9 cellular contexts compared by ENCODE assay signal in genomic region chr7:133051066-133051465, GRCh38. TPM values are rescaled to one million over a fixed set of nuclear protein-coding genes. Genes with fewer than 3 reads are reported as not detected.
DNase-seq lines count a peak whose midpoint lies in the region; ATAC-seq and TF ChIP-seq lines count a peak whose summit lies in the region.
"Had no signal": no experiment of that assay in that cellular context is flagged by ENCODE, and none has a peak within 500 bp of the region (broad histone marks: within the 10 kb centered on the region; RNA-seq: fewer than 3 reads in every experiment).

No MANE protein-coding gene starts in this region.

- dilution Hi-C loops in mammary epithelial cell (cut with HindIII; ENCODE audit: low sequenced_read_pairs), result no loop called here

- H3K36me3 Mint-ChIP-seq in MCF 10A (ENCODE audit: insufficient read depth, unreplicated experiment), result no peaks in the 10 kb centered on the region

- H3K9me3 ChIP-seq in mammary epithelial cell (replicated peaks; ENCODE audit: insufficient read depth, low read length) (no peaks in the 10 kb centered on the region), aorta (ENCODE audit: control insufficient read depth, low read length) (no peaks in the 10 kb centered on the region), ascending aorta (no peaks in the 10 kb centered on the region), sigmoid colon (no peaks in the 10 kb centered on the region)

- no peak for TF ChIP-seq CTCF in MCF 10A (IDR thresholded peaks at IDR 0.05; ENCODE audit: unreplicated experiment)
- peak in 1 of 2 donors; percentile 28 for TF ChIP-seq CTCF in mammary epithelial cell (conservative IDR thresholded peaks at IDR 0.05 in 1 of 2, IDR thresholded peaks at IDR 0.05 in 1 of 2; ENCODE audit: extremely low read depth in 1 of 2, insufficient read depth in 1 of 2, low read depth in 1 of 2, low read length in 2 of 2)
- peak; percentile 16 for TF ChIP-seq CTCF in fibroblast of mammary gland (conservative IDR thresholded peaks at IDR 0.05; ENCODE audit: control insufficient read depth, insufficient read depth, low read depth, low read length)
- peak in 1 of 3 experiments; percentile 31 for TF ChIP-seq CTCF in ascending aorta (IDR thresholded peaks at IDR 0.05)
- no peak for TF ChIP-seq CTCF in sigmoid colon (IDR thresholded peaks at IDR 0.05)

- ATAC-seq in aorta (ENCODE audit: low FRiP score), result peak; percentile 27

- DNase-seq in MCF 10A (ENCODE audit: unreplicated experiment) (peak; percentile 4), mammary epithelial cell (no peak), NCI-H345 (lab: John Stamatoyannopoulos, UW) (peak; percentile 35), fibroblast of mammary gland (ENCODE audit: low read depth) (peak; percentile 31), aorta (no peak), NCI-H748 (lab: John Stamatoyannopoulos, UW; ENCODE audit: unreplicated experiment) (no peak), ascending aorta (ENCODE audit: low spot score in 2 of 2) (no peak), sigmoid colon (no peak)

- BruUV-seq in MCF 10A (replicated peaks; lab: Mats Ljungman, UMichigan) (no TSS peak), mammary epithelial cell (replicated peaks; lab: Mats Ljungman, UMichigan) (no TSS peak)

- H3K4me1 ChIP-seq in mammary epithelial cell (ENCODE audit: insufficient read depth, low read length) (peaks cover 35% of the 10 kb centered on the region), aorta (ENCODE audit: control insufficient read depth in 1 of 2, insufficient read depth in 2 of 2, low read length in 2 of 2) (peaks cover 0 to 19% of the 10 kb centered on the region in 2 donors), ascending aorta (peaks cover 3 to 29% of the 10 kb centered on the region in 2 donors), sigmoid colon (peaks cover 0 to 49% (median 36%) of the 10 kb centered on the region in 4 donors)

- H3K4me3 Mint-ChIP-seq in MCF 10A (ENCODE audit: unreplicated experiment), result no peak overlapping the region

- peak overlapping the region; percentile 90 for H3K27ac Mint-ChIP-seq in MCF 10A (ENCODE audit: low read depth, unreplicated experiment)

- no peaks in the 10 kb centered on the region for H3K27me3 Mint-ChIP-seq in MCF 10A (ENCODE audit: insufficient read depth, unreplicated experiment)

- peaks cover 3% of the 10 kb centered on the region for H4K20me1 ChIP-seq in mammary epithelial cell (ENCODE audit: insufficient read depth, low read length)

- H3K36me3 ChIP-seq in mammary epithelial cell (ENCODE audit: insufficient read depth, low read length) (no peaks in the 10 kb centered on the region), aorta (ENCODE audit: control insufficient read depth in 1 of 2, insufficient read depth in 2 of 2, low read length in 1 of 2) (no peaks in the 10 kb centered on the region), ascending aorta (no peaks in the 10 kb centered on the region), sigmoid colon (no peaks in the 10 kb centered on the region)

- H3K27me3 ChIP-seq in mammary epithelial cell (ENCODE audit: insufficient read depth, low read length) (no peaks in the 10 kb centered on the region), aorta (ENCODE audit: control insufficient read depth in 1 of 2, insufficient read depth in 2 of 2, low read length in 1 of 2) (no peaks in the 10 kb centered on the region), ascending aorta (no peaks in the 10 kb centered on the region), sigmoid colon (no peaks in the 10 kb centered on the region)

- no peaks in the 10 kb centered on the region for H3K9me3 Mint-ChIP-seq in MCF 10A (ENCODE audit: unreplicated experiment)

- TF ChIP-seq EP300 in sigmoid colon (IDR thresholded peaks at IDR 0.05), result no peak

- CTCF ChIA-PET in MCF 10A (lab: Yijun Ruan, JAX), result interaction anchor here (1.1 to 1.6 kb wide), 2 partner anchors 29 to 383 kb away, joined by 3 to 4 read pairs; no protein-coding TSS in a partner anchor
- CTCF ChIA-PET in mammary epithelial cell (lab: Charles Lee; ENCODE audit: low non-redundant PET), result no interaction called here

- in situ Hi-C loops in mammary epithelial cell (cut with MboI; ENCODE audit: low sequenced_read_pairs in 2 of 2), result no loop called here

- no peak overlapping the region for H2AFZ ChIP-seq in mammary epithelial cell (ENCODE audit: low read depth, low read length)

- no peak for TF ChIP-seq POLR2A in sigmoid colon (IDR thresholded peaks at IDR 0.05)

- H3K4me3 ChIP-seq in mammary epithelial cell (replicated peaks in 1 of 3; ENCODE audit: insufficient read depth in 1 of 3, low read depth in 2 of 3, low read length in 3 of 3) (no peak overlapping the region), fibroblast of mammary gland (ENCODE audit: control insufficient read depth, low read depth, low read length) (no peak overlapping the region), aorta (ENCODE audit: low read length in 2 of 2) (no peak overlapping the region), ascending aorta (no peak overlapping the region), sigmoid colon (no peak overlapping the region)

- H3K9ac ChIP-seq in mammary epithelial cell (ENCODE audit: insufficient read depth, low read length), result no peak overlapping the region
- H3K9ac ChIP-seq: KMS-11 had no signal

- H3K4me2 ChIP-seq in mammary epithelial cell (ENCODE audit: insufficient read depth, low read depth, low read length), result no peak overlapping the region
- H3K4me2 ChIP-seq: KMS-11 had no signal

- intact Hi-C loops in MCF 10A (cut with micrococcal nuclease) (loop anchor here (10.0 kb wide), 1 partner anchor 384 kb away; no protein-coding TSS in a partner anchor), mammary epithelial cell (cut with micrococcal nuclease) (loop anchor here (5.0 to 10.0 kb wide), 2 partner anchors 381 to 804 kb away; no protein-coding TSS in a partner anchor), aorta (cut with DNase I) (loop anchor here (1.0 to 2.0 kb wide), 2 partner anchors 30 to 31 kb away; partner anchors contain the start of gene CHCHD3 (in 1 of the 2)), ascending aorta (cut with DNase I) (loop anchor here (5.0 kb wide), 1 partner anchor 54 kb away; no protein-coding TSS in a partner anchor), sigmoid colon (cut with DNase I) (no loop called here)

- no peak overlapping the region for H3K27ac ChIP-seq in mammary epithelial cell (ENCODE audit: insufficient read depth, low read depth, low read length)
- no peak overlapping the region for H3K27ac ChIP-seq in aorta (ENCODE audit: low read depth in 1 of 2, low read length in 2 of 2)
- peak overlapping the region in 1 of 2 donors; percentile 80 for H3K27ac ChIP-seq in ascending aorta
- no peak overlapping the region for H3K27ac ChIP-seq in sigmoid colon
- H3K27ac ChIP-seq: KMS-11 had no signal

- 78% methylated on average over 2 of the region's 2 CpGs for WGBS in mammary epithelial cell (ENCODE audit: low coverage, missing lambda C conversion rate)
- 0 to 2% methylated on average over 2 of the region's 2 CpGs for WGBS in aorta, 2 donors
- 30 to 36% methylated on average over 2 of the region's 2 CpGs for WGBS in sigmoid colon, 2 donors

- POLR2A ChIA-PET in MCF 10A (lab: Yijun Ruan, JAX), result no interaction called here

- peaks cover 73% of the 10 kb centered on the region for H3K79me2 ChIP-seq in mammary epithelial cell (ENCODE audit: insufficient read depth, low read length)

- H3K4me1 Mint-ChIP-seq in MCF 10A (ENCODE audit: insufficient read depth, unreplicated experiment), result peaks cover 26% of the 10 kb centered on the region

RNA-seq across cellular contexts. Expression of gene CHCHD3, which starts 30.8 kb away (rescaled TPM):
- total RNA-seq in MCF 10A (2022) (102 and 126 TPM in 2 replicates), mammary epithelial cell (10 to 100 TPM; 51.2 to 63.2 TPM), aorta (10 to 100 TPM; 32.2 to 39.9 TPM), ascending aorta (26.2 TPM), sigmoid colon (10 to 100 TPM; 61.7 to 71.7 (median 63.0) TPM)
- polyA plus RNA-seq in mammary epithelial cell (58.9 TPM), aorta (10 to 100 TPM; 29.1 to 50.3 TPM), sigmoid colon (10 to 100 TPM; 63.7 to 93.4 (median 69.4) TPM)
- polyA minus RNA-seq in mammary epithelial cell, result 20.2 TPM

Comparison
In these comparisons a context has a peak if more than half of its experiments do, and no peak if none do; other contexts are left out.
1. DNase-seq: peak in MCF 10A (single experiment), NCI-H345 (single experiment) and fibroblast of mammary gland (single experiment); none in mammary epithelial cell (single experiment), aorta (0 of 2), NCI-H748 (single experiment), ascending aorta (0 of 2) and sigmoid colon (single experiment).